Comparison of ENCODE assay signal across 9 cellular contexts in genomic region chr19:1274852-1275259, GRCh38. TPM values are rescaled to one million over a fixed set of nuclear protein-coding genes. Genes with fewer than 3 reads are reported as not detected.
DNase-seq lines count a peak whose midpoint lies in the region; TF ChIP-seq lines count a peak whose summit lies in the region.
"Had no signal": no experiment of that assay in that cellular context is flagged by ENCODE, and none has a peak within 500 bp of the region (broad histone marks: within the 10 kb centered on the region; RNA-seq: fewer than 3 reads in every experiment).

No MANE protein-coding gene starts in this region.

- H3K9me3 ChIP-seq in DOHH2 (ENCODE audit: control insufficient read depth, insufficient read depth, low read length), result no peaks in the 10 kb centered on the region
- no peaks in the 10 kb centered on the region for H3K9me3 ChIP-seq in NT2/D1 (ENCODE audit: insufficient read depth, low read length)
- H3K9me3 ChIP-seq in endocrine pancreas (ENCODE audit: control insufficient read depth, low read length), result no peaks in the 10 kb centered on the region
- H3K9me3 ChIP-seq in neural progenitor cell (ENCODE audit: low read depth), result no peaks in the 10 kb centered on the region

- H3K36me3 ChIP-seq in DOHH2 (ENCODE audit: control insufficient read depth, low read length) (peaks cover 93% of the 10 kb centered on the region), NT2/D1 (ENCODE audit: insufficient read depth, insufficient read length, low read length) (peaks cover 86% of the 10 kb centered on the region), endocrine pancreas (ENCODE audit: control insufficient read depth, insufficient read depth, low read length) (no peaks in the 10 kb centered on the region), neural progenitor cell (peaks cover 5% of the 10 kb centered on the region)

- H3K9ac ChIP-seq in NT2/D1 (ENCODE audit: insufficient read length, low read depth) (peak overlapping the region; percentile 99), endocrine pancreas (ENCODE audit: control insufficient read depth, insufficient read depth, low read length) (peak overlapping the region; percentile 30), neural progenitor cell (no peak overlapping the region)

- no peak overlapping the region for H2AFZ ChIP-seq in neural progenitor cell (replicated peaks)

- no peaks in the 10 kb centered on the region for H3K9me2 ChIP-seq in DOHH2 (replicated peaks; ENCODE audit: control insufficient read depth, low read length)

- H3K4me1 Mint-ChIP-seq in neural progenitor cell, result peaks cover 47% of the 10 kb centered on the region

- H4K20me1 ChIP-seq in DOHH2 (ENCODE audit: control insufficient read depth, insufficient read depth, low read depth, low read length) (peaks cover 17% of the 10 kb centered on the region), neural progenitor cell (ENCODE audit: low read depth) (peaks cover 66% of the 10 kb centered on the region)

- H3K4me2 ChIP-seq in DOHH2 (ENCODE audit: low read length) (peak overlapping the region; percentile 96), neural progenitor cell (peak overlapping the region; percentile 85)

- peaks cover 64% of the 10 kb centered on the region for H3K79me2 ChIP-seq in DOHH2 (ENCODE audit: control insufficient read depth, low read length)
- H3K79me2 ChIP-seq in neural progenitor cell (ENCODE audit: low read depth), result peaks cover 55% of the 10 kb centered on the region

- H3K27ac Mint-ChIP-seq in neural progenitor cell, result no peak overlapping the region

- peaks cover 48% of the 10 kb centered on the region for H3F3A ChIP-seq in DOHH2 (ENCODE audit: control insufficient read depth, insufficient read depth)
- peaks cover 77% of the 10 kb centered on the region for H3F3A ChIP-seq in neural progenitor cell (ENCODE audit: low read depth)

- H3K4me1 ChIP-seq in DOHH2 (ENCODE audit: control insufficient read depth, low read length) (peaks cover 57% of the 10 kb centered on the region), NT2/D1 (ENCODE audit: insufficient read depth, insufficient read length) (peaks cover 35% of the 10 kb centered on the region), endocrine pancreas (ENCODE audit: control insufficient read depth, insufficient read depth, low read length) (no peaks in the 10 kb centered on the region), neural progenitor cell (peaks cover 40% of the 10 kb centered on the region)

- no peak for DNase-seq in NT2/D1 (ENCODE audit: low read depth, low spot score)
- peak; percentile 67 for DNase-seq in neural progenitor cell (ENCODE audit: low spot score)
- DNase-seq in NCI-H2227 treated with DMSO at 0.1 percent for 48 hours (lab: John Stamatoyannopoulos, UW), result no peak
- no peak for DNase-seq in stimulated activated CD4-positive, alpha-beta T cell treated with anti-CD3 and anti-CD28 coated beads, Interleukin-4, amount 100 ng/mL, for 1 hour
- DNase-seq in Ammon's horn (ENCODE audit: low spot score), result no peak
- no peak for DNase-seq in NCI-H2029 (lab: John Stamatoyannopoulos, UW)

- H3K27me3 ChIP-seq in DOHH2 (ENCODE audit: control insufficient read depth, low read length), result no peaks in the 10 kb centered on the region; the same call in 1 of the 2 replicates
- H3K27me3 ChIP-seq in NT2/D1 (ENCODE audit: insufficient read depth, insufficient read length), result no peaks in the 10 kb centered on the region
- no peaks in the 10 kb centered on the region for H3K27me3 ChIP-seq in endocrine pancreas (ENCODE audit: control insufficient read depth, insufficient read depth, low read length)
- H3K27me3 ChIP-seq in neural progenitor cell, result no peaks in the 10 kb centered on the region

- H3K4me3 Mint-ChIP-seq in neural progenitor cell, result peak overlapping the region; percentile 80

- no peaks in the 10 kb centered on the region for H3K9me3 Mint-ChIP-seq in neural progenitor cell

- H3K36me3 Mint-ChIP-seq in neural progenitor cell, result peaks cover 30% of the 10 kb centered on the region

- H3K27ac ChIP-seq in DOHH2 (ENCODE audit: low read depth, low read length) (peak overlapping the region; percentile 73), neural progenitor cell (peak overlapping the region; percentile 98)

- TF ChIP-seq CTCF in DOHH2 (IDR thresholded peaks at IDR 0.05; ENCODE audit: low read depth, low read length, poor library complexity, severe bottlenecking), result no peak
- TF ChIP-seq CTCF in neural progenitor cell (IDR thresholded peaks at IDR 0.05), result no peak

- H3K4me3 ChIP-seq in DOHH2 (ENCODE audit: low read length) (peak overlapping the region; percentile 76), NT2/D1 (ENCODE audit: insufficient read length, low read depth) (peak overlapping the region; percentile 97), endocrine pancreas (ENCODE audit: control insufficient read depth, insufficient read depth, low read length) (no peak overlapping the region), neural progenitor cell (peak overlapping the region; percentile 61)

- peaks cover 25% of the 10 kb centered on the region for H3K27me3 Mint-ChIP-seq in neural progenitor cell (ENCODE audit: insufficient read depth, low read depth)

RNA-seq across cellular contexts. Expression of gene FAM174C, which starts 0.5 kb away (rescaled TPM):
- total RNA-seq in neural progenitor cell (ENCODE audit: low replicate concordance), result 4.8 and 14.6 TPM in 2 replicates

RNA-seq across cellular contexts. Expression of gene CIRBP, which starts 5.7 kb away (rescaled TPM):
- total RNA-seq in neural progenitor cell (ENCODE audit: low replicate concordance), result 395 and 737 TPM in 2 replicates

RNA-seq across cellular contexts. Expression of gene EFNA2, which starts 10.8 kb away (rescaled TPM):
- total RNA-seq in neural progenitor cell (ENCODE audit: low replicate concordance), result 13.2 and 34.7 TPM in 2 replicates
- total RNA-seq: M059J had no signal

RNA-seq across cellular contexts. Expression of gene MIDN, which starts 26.5 kb away (rescaled TPM):
- total RNA-seq in neural progenitor cell (ENCODE audit: low replicate concordance), result 16.1 and 51.3 TPM in 2 replicates

RNA-seq across cellular contexts. Expression of gene ATP5F1D, which starts 33.3 kb away (rescaled TPM):
- 7.1 and 52.0 TPM in 2 replicates for total RNA-seq in neural progenitor cell (ENCODE audit: low replicate concordance)
